8 cellular contexts compared by ENCODE assay signal in the genomic region with DNA sequence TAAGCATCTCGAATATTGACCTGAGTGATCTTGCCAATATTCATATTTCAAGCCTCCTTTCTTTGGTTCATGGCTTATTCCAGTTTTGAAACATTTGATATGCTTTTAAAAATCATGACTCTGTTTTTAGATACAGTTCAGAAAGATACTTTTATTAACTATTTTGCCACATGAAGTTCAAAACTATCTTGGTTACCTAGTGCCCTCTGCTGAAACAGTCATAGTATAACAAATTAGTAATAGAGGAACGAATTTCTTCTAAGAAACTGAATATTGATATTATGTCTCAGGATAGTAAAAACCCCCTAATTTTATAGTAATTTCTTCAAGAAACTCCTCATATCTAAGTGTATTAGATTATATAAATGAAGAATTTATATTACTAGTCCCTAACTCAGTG. TPM values are rescaled to one million over a fixed set of nuclear protein-coding genes. Genes with fewer than 3 reads are reported as not detected.
A peak's percentile ranks its signal among the peaks of the same experiment; 100 is the strongest.
DNase-seq lines count a peak whose midpoint lies in the region; ATAC-seq and TF ChIP-seq lines count a peak whose summit lies in the region.

No MANE protein-coding gene starts in this region.

- in situ Hi-C loops in gastrocnemius medialis (cut with MboI; ENCODE audit: low sequenced_read_pairs in 4 of 4), result no loop called here

- H3K4me3 ChIP-seq in body of pancreas (no peak overlapping the region), gastrocnemius medialis (no peak overlapping the region)

- no peak overlapping the region for H3K27ac ChIP-seq in body of pancreas
- H3K27ac ChIP-seq in gastrocnemius medialis, result no peak overlapping the region

- intact Hi-C loops in body of pancreas (cut with DNase I) (no loop called here), gastrocnemius medialis (cut with DNase I; ENCODE audit: low total_unique reads) (no loop called here)

- TF ChIP-seq CTCF in body of pancreas (IDR thresholded peaks at IDR 0.05) (peak in 5 of 7 experiments; percentile 23 to 48 (median 42)), gastrocnemius medialis (IDR thresholded peaks at IDR 0.05 in 4 of 5, conservative IDR thresholded peaks at IDR 0.05 in 1 of 5) (peak in 2 of 5 experiments; percentile 34 to 47)

- no peak for TF ChIP-seq POLR2A in body of pancreas (IDR thresholded peaks at IDR 0.05)
- TF ChIP-seq POLR2A in gastrocnemius medialis (IDR thresholded peaks at IDR 0.05), result no peak

- no peaks in the 10 kb centered on the region for H3K9me3 ChIP-seq in body of pancreas
- no peaks in the 10 kb centered on the region for H3K9me3 ChIP-seq in gastrocnemius medialis

- DNase-seq in DMS53 (lab: John Stamatoyannopoulos, UW) (peak; percentile 42), LoVo (ENCODE audit: low spot score) (peak; percentile 7), body of pancreas (no peak), middle frontal gyrus (ENCODE audit: extremely low spot score, low spot score) (peak; percentile 23), gastrocnemius medialis (no peak)

- H3K27me3 ChIP-seq in body of pancreas (no peaks in the 10 kb centered on the region), gastrocnemius medialis (no peaks in the 10 kb centered on the region)

- ATAC-seq in body of pancreas (no peak), HG02970 (IDR thresholded peaks at IDR 0.05; ENCODE audit: low FRiP score, unreplicated experiment) (no peak), HG02571 (IDR thresholded peaks at IDR 0.05; ENCODE audit: unreplicated experiment) (no peak), gastrocnemius medialis (no peak), GM21528 (IDR thresholded peaks at IDR 0.05; ENCODE audit: low FRiP score, unreplicated experiment) (no peak)

- H3K4me1 ChIP-seq in body of pancreas, result no peaks in the 10 kb centered on the region
- no peaks in the 10 kb centered on the region for H3K4me1 ChIP-seq in gastrocnemius medialis

- 27 to 29% methylated on average over 2 of the region's 2 CpGs for WGBS in body of pancreas, 2 donors

- H3K36me3 ChIP-seq in body of pancreas (replicated peaks in 1 of 2; ENCODE audit: insufficient read depth in 1 of 2, low read depth in 2 of 2), result no peaks in the 10 kb centered on the region
- H3K36me3 ChIP-seq in gastrocnemius medialis, result no peaks in the 10 kb centered on the region

RNA-seq across cellular contexts. Expression of gene RC3H1, which starts 52.6 kb away (rescaled TPM):
- total RNA-seq in body of pancreas (10 to 100 TPM; 14.5 to 17.1 TPM), gastrocnemius medialis (10 to 100 TPM; 17.6 to 88.9 (median 37.8) TPM)

Comparison
In these comparisons a context has a peak if more than half of its experiments do, and no peak if none do; other contexts are left out.
1. DNase-seq: peak in DMS53 (single experiment), LoVo (single experiment) and middle frontal gyrus (single experiment); none in body of pancreas (0 of 4) and gastrocnemius medialis (0 of 2).